ENCODE assay signal across 11 cellular contexts in genomic region chr2:230134496-230135073, GRCh38.
A peak's percentile ranks its signal among the peaks of the same experiment; 100 is the strongest.
DNase-seq lines count a peak whose midpoint lies in the region; ATAC-seq and TF ChIP-seq lines count a peak whose summit lies in the region.
"Had no signal": no experiment of that assay in that cellular context is flagged by ENCODE, and none has a peak within 500 bp of the region (broad histone marks: within the 10 kb centered on the region; RNA-seq: fewer than 3 reads in every experiment).

No MANE protein-coding gene starts in this region.

- CTCF ChIA-PET in activated naive CD4-positive, alpha-beta T cell treated with anti-CD3 and anti-CD28 coated beads, Interleukin-2, amount 10 ng/mL, durations not matched to agents 7 days and 5 days (lab: Charles Lee) = interaction anchor here (1.7 kb wide), 1 partner anchor 26 kb away, joined by 4 read pairs; no protein-coding TSS in a partner anchor

- no peaks in the 10 kb centered on the region for H3K27me3 Mint-ChIP-seq in activated naive CD4-positive, alpha-beta T cell treated with anti-CD3 and anti-CD28 coated beads, Interleukin-2, amount 10 ng/mL, durations not matched to agents 7 days and 5 days
- H3K27me3 Mint-ChIP-seq: activated naive CD4-positive, alpha-beta T cell treated with anti-CD3 and anti-CD28 coated beads, Interleukin-2, amount 50 U/mL, for 24 hours had no signal

- ATAC-seq in GM21526 (IDR thresholded peaks at IDR 0.05; ENCODE audit: low FRiP score, unreplicated experiment) (peak; percentile 44), GM21717 (IDR thresholded peaks at IDR 0.05; ENCODE audit: unreplicated experiment) (no peak), GM19035 (IDR thresholded peaks at IDR 0.05; ENCODE audit: unreplicated experiment) (no peak)

- DNase-seq in AG20443 (ENCODE audit: low spot score) = peak; percentile 32
- peak; percentile 41 for DNase-seq in NCI-H69 (lab: John Stamatoyannopoulos, UW)
- DNase-seq in fibroblast of the aortic adventitia (ENCODE audit: low read depth) = peak; percentile 90
- DNase-seq in GDM1 (lab: John Stamatoyannopoulos, UW) = no peak
- no peak for DNase-seq in activated naive CD4-positive, alpha-beta T cell treated with anti-CD3 and anti-CD28 coated beads, Interleukin-2, amount 10 ng/mL, durations not matched to agents 7 days and 5 days
- DNase-seq: esophagus squamous epithelium, natural killer cell had no signal

- H3K4me3 ChIP-seq in fibroblast of the aortic adventitia (ENCODE audit: low read depth, low read length) = no peak overlapping the region
- H3K4me3 ChIP-seq: esophagus squamous epithelium had no signal

- H3K4me1 Mint-ChIP-seq in activated naive CD4-positive, alpha-beta T cell treated with anti-CD3 and anti-CD28 coated beads, Interleukin-2, amount 10 ng/mL, durations not matched to agents 7 days and 5 days = no peaks in the 10 kb centered on the region
- H3K4me1 Mint-ChIP-seq: activated naive CD4-positive, alpha-beta T cell treated with anti-CD3 and anti-CD28 coated beads, Interleukin-2, amount 50 U/mL, for 24 hours; natural killer cell had no signal

- H3K9me3 Mint-ChIP-seq in activated naive CD4-positive, alpha-beta T cell treated with anti-CD3 and anti-CD28 coated beads, Interleukin-2, amount 10 ng/mL, durations not matched to agents 7 days and 5 days = no peaks in the 10 kb centered on the region
- H3K9me3 Mint-ChIP-seq: activated naive CD4-positive, alpha-beta T cell treated with anti-CD3 and anti-CD28 coated beads, Interleukin-2, amount 50 U/mL, for 24 hours had no signal

- peaks cover 2% of the 10 kb centered on the region for H3K36me3 Mint-ChIP-seq in activated naive CD4-positive, alpha-beta T cell treated with anti-CD3 and anti-CD28 coated beads, Interleukin-2, amount 10 ng/mL, durations not matched to agents 7 days and 5 days
- H3K36me3 Mint-ChIP-seq: activated naive CD4-positive, alpha-beta T cell treated with anti-CD3 and anti-CD28 coated beads, Interleukin-2, amount 50 U/mL, for 24 hours; natural killer cell had no signal

- TF ChIP-seq CTCF in fibroblast of the aortic adventitia (IDR thresholded peaks at IDR 0.05; ENCODE audit: insufficient read depth, low read length) = no peak

- H3K4me3 Mint-ChIP-seq in activated naive CD4-positive, alpha-beta T cell treated with anti-CD3 and anti-CD28 coated beads, Interleukin-2, amount 10 ng/mL, durations not matched to agents 7 days and 5 days = no peak overlapping the region
- H3K4me3 Mint-ChIP-seq: activated naive CD4-positive, alpha-beta T cell treated with anti-CD3 and anti-CD28 coated beads, Interleukin-2, amount 50 U/mL, for 24 hours; natural killer cell had no signal

- no peak overlapping the region for H3K27ac Mint-ChIP-seq in activated naive CD4-positive, alpha-beta T cell treated with anti-CD3 and anti-CD28 coated beads, Interleukin-2, amount 10 ng/mL, durations not matched to agents 7 days and 5 days
- H3K27ac Mint-ChIP-seq: activated naive CD4-positive, alpha-beta T cell treated with anti-CD3 and anti-CD28 coated beads, Interleukin-2, amount 50 U/mL, for 24 hours; natural killer cell had no signal

Comparison
In these comparisons a context has a peak if more than half of its experiments do, and no peak if none do; other contexts are left out.
1. DNase-seq: peak in AG20443 (single experiment), NCI-H69 (single experiment) and fibroblast of the aortic adventitia (single experiment); none in GDM1 (single experiment) and activated naive CD4-positive, alpha-beta T cell treated with anti-CD3 and anti-CD28 coated beads, Interleukin-2, amount 10 ng/mL, durations not matched to agents 7 days and 5 days (single experiment).